Comparison of ENCODE assay signal across 19 cellular contexts in genomic region chr20:32149566-32150170, GRCh38.
"Had no signal": no experiment of that assay in that cellular context is flagged by ENCODE, and none has a peak within 500 bp of the region (broad histone marks: within the 10 kb centered on the region; RNA-seq: fewer than 3 reads in every experiment).

No MANE protein-coding gene starts in this region.

- H3K27me3 Mint-ChIP-seq: activated naive CD8-positive, alpha-beta T cell; activated T-helper 17 cell treated with anti-CD3 and anti-CD28 coated beads, Interleukin-2, amount 50 U/mL, for 72 hours; brain; natural killer cell treated with Interleukin-12 subunit alpha and Interleukin-12 subunit beta and Interleukin-15 and Interleukin-18, amount 100 ng/mL, for 72 hours; stimulated activated naive B cell treated with anti-CD40 and anti-IgM and Interleukin-4, amounts not matched to agents 10 μg/mL and 1 μg/mL and 100 μg/mL, for 72 hours had no signal

- H2AFZ ChIP-seq: hepatocyte had no signal

- H3K4me3 Mint-ChIP-seq: activated naive CD8-positive, alpha-beta T cell; activated T-helper 17 cell treated with anti-CD3 and anti-CD28 coated beads, Interleukin-2, amount 50 U/mL, for 72 hours; brain; immature natural killer cell; natural killer cell treated with Interleukin-12 subunit alpha and Interleukin-12 subunit beta and Interleukin-15 and Interleukin-18, amount 100 ng/mL, for 72 hours; stimulated activated naive B cell treated with anti-CD40 and anti-IgM and Interleukin-4, amounts not matched to agents 10 μg/mL and 1 μg/mL and 100 μg/mL, for 72 hours; WTC11 had no signal

- H3K9me3 ChIP-seq: left ventricle myocardium inferior, pancreas, thoracic aorta, upper lobe of left lung had no signal

- H3K4me3 ChIP-seq: hepatocyte, left ventricle myocardium inferior, pancreas, skin epidermis, thoracic aorta, upper lobe of left lung had no signal

- ATAC-seq: activated T-helper 17 cell treated with anti-CD3 and anti-CD28 coated beads, Interleukin-2, amount 50 U/mL, for 72 hours; natural killer cell treated with Interleukin-12 subunit alpha and Interleukin-12 subunit beta and Interleukin-15 and Interleukin-18, amount 100 ng/mL, for 72 hours; pancreas; right cardiac atrium; stimulated activated naive B cell treated with anti-CD40 and anti-IgM and Interleukin-4, amounts not matched to agents 10 μg/mL and 1 μg/mL and 100 μg/mL, for 72 hours; WTC11 had no signal

- H3K4me2 ChIP-seq: hepatocyte had no signal

- FAIRE-seq: pancreas had no signal

- H3K27me3 ChIP-seq: hepatocyte, pancreas, upper lobe of left lung had no signal

- H3K27ac Mint-ChIP-seq: activated naive CD8-positive, alpha-beta T cell; activated T-helper 17 cell treated with anti-CD3 and anti-CD28 coated beads, Interleukin-2, amount 50 U/mL, for 72 hours; brain; natural killer cell treated with Interleukin-12 subunit alpha and Interleukin-12 subunit beta and Interleukin-15 and Interleukin-18, amount 100 ng/mL, for 72 hours; stimulated activated naive B cell treated with anti-CD40 and anti-IgM and Interleukin-4, amounts not matched to agents 10 μg/mL and 1 μg/mL and 100 μg/mL, for 72 hours; WTC11 had no signal

- DNase-seq: activated T-cell treated with anti-CD3 and anti-CD28 coated beads, Interleukin-2, amount 50 U/mL, for 1 hour; amygdala; effector memory CD4-positive, alpha-beta T cell; foreskin melanocyte; immature natural killer cell; left ventricle myocardium inferior; pancreas; right cardiac atrium; stimulated activated naive B cell treated with anti-CD40 and anti-IgM and Interleukin-4, amounts not matched to agents 10 μg/mL and 1 μg/mL and 100 μg/mL, for 72 hours; T-helper 1 cell had no signal

- H3K4me1 Mint-ChIP-seq: activated T-helper 17 cell treated with anti-CD3 and anti-CD28 coated beads, Interleukin-2, amount 50 U/mL, for 72 hours; brain; WTC11 had no signal

- H3K27ac ChIP-seq: hepatocyte, left ventricle myocardium inferior, pancreas, skin epidermis, thoracic aorta, upper lobe of left lung had no signal

- H3K9me3 Mint-ChIP-seq: activated T-helper 17 cell treated with anti-CD3 and anti-CD28 coated beads, Interleukin-2, amount 50 U/mL, for 72 hours; immature natural killer cell; natural killer cell treated with Interleukin-12 subunit alpha and Interleukin-12 subunit beta and Interleukin-15 and Interleukin-18, amount 100 ng/mL, for 72 hours; stimulated activated naive B cell treated with anti-CD40 and anti-IgM and Interleukin-4, amounts not matched to agents 10 μg/mL and 1 μg/mL and 100 μg/mL, for 72 hours; WTC11 had no signal

- H3K79me2 ChIP-seq: hepatocyte had no signal
